Comparison of ENCODE assay signal across 26 cellular contexts in genomic region chr21:46363698-46364097, GRCh38.
"Had no signal": no experiment of that assay in that cellular context is flagged by ENCODE, and none has a peak within 500 bp of the region (broad histone marks: within the 10 kb centered on the region; RNA-seq: fewer than 3 reads in every experiment).

No MANE protein-coding gene starts in this region.

- H3K27ac ChIP-seq: PC-9, SK-N-MC had no signal

- DNase-seq: activated CD4-positive, alpha-beta memory T cell treated with anti-CD3 and anti-CD28 coated beads, Interleukin-2, amount 10 ng/mL, durations not matched to agents 7 days and 5 days; activated CD4-positive, alpha-beta T cell treated with anti-CD3 and anti-CD28 coated beads, Interleukin-2, amount 50 U/mL, for 1 hour; activated CD4-positive, CD25-positive, alpha-beta regulatory T cell; activated gamma-delta T cell; activated naive CD4-positive, alpha-beta T cell treated with anti-CD3 and anti-CD28 coated beads for 36 hours; activated T-cell treated with anti-CD3 and anti-CD28 coated beads for 4 hours; activated T-cell treated with anti-CD3 and anti-CD28 coated beads, Interleukin-2, amount 50 U/mL, for 48 hours; amygdala; Kasumi-1; KBM-7; NCI-H1048; NCI-H146; NCI-H187 treated with DMSO at 0.1 percent for 48 hours; NCI-H2081 treated with DMSO at 0.1 percent for 48 hours; NCI-H446; NCI-H524; PC-9; T-cell; T-helper 2 cell; T1000 had no signal

- H3K4me3 Mint-ChIP-seq: activated CD4-positive, alpha-beta memory T cell treated with anti-CD3 and anti-CD28 coated beads, Interleukin-2, amount 10 ng/mL, durations not matched to agents 7 days and 5 days; activated naive CD4-positive, alpha-beta T cell treated with anti-CD3 and anti-CD28 coated beads for 36 hours; activated naive CD8-positive, alpha-beta T cell; activated T-helper 17 cell treated with anti-CD3 and anti-CD28 coated beads, Interleukin-2, amount 50 U/mL, for 72 hours; brain; T-cell had no signal

- FAIRE-seq: astrocyte, TTC549 had no signal

- H2AFZ ChIP-seq: PC-9 had no signal

- H3K9me3 Mint-ChIP-seq: activated CD4-positive, alpha-beta memory T cell treated with anti-CD3 and anti-CD28 coated beads, Interleukin-2, amount 10 ng/mL, durations not matched to agents 7 days and 5 days; activated naive CD4-positive, alpha-beta T cell treated with anti-CD3 and anti-CD28 coated beads for 36 hours; activated T-helper 17 cell treated with anti-CD3 and anti-CD28 coated beads, Interleukin-2, amount 50 U/mL, for 72 hours; brain; T-cell had no signal

- ATAC-seq: activated T-helper 17 cell treated with anti-CD3 and anti-CD28 coated beads, Interleukin-2, amount 50 U/mL, for 72 hours; T-cell had no signal

- H3K27me3 Mint-ChIP-seq: activated CD4-positive, alpha-beta memory T cell treated with anti-CD3 and anti-CD28 coated beads, Interleukin-2, amount 10 ng/mL, durations not matched to agents 7 days and 5 days; activated naive CD8-positive, alpha-beta T cell; activated T-helper 17 cell treated with anti-CD3 and anti-CD28 coated beads, Interleukin-2, amount 50 U/mL, for 72 hours; brain; T-cell had no signal

- H3K27ac Mint-ChIP-seq: activated CD4-positive, alpha-beta memory T cell treated with anti-CD3 and anti-CD28 coated beads, Interleukin-2, amount 10 ng/mL, durations not matched to agents 7 days and 5 days; activated naive CD4-positive, alpha-beta T cell treated with anti-CD3 and anti-CD28 coated beads for 36 hours; activated naive CD8-positive, alpha-beta T cell; activated T-helper 17 cell treated with anti-CD3 and anti-CD28 coated beads, Interleukin-2, amount 50 U/mL, for 72 hours; brain; T-cell had no signal

- H3K4me3 ChIP-seq: PC-9, SK-N-MC had no signal

- H3K4me2 ChIP-seq: PC-9 had no signal
